24 cellular contexts compared by ENCODE assay signal in the genomic region with DNA sequence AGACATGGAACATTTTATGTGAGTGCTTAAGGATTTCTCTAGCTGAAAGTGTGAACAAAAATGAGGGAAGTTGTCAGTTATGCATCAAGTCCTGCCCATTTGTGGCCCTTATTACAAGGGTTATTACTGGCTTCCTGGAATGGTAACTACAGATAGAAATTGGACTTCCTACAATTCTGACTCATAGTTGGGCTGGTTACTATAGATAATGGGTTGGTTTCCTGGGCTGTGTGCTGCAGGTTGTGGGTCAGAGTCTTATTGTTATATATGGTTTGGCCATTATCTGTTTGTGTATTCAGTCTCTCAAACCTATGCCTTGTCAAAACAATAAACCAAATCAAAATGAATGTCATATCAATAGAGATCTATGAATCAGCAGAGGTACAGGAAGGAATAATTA.
DNase-seq lines count a peak whose midpoint lies in the region; TF ChIP-seq lines count a peak whose summit lies in the region.
"Had no signal": no experiment of that assay in that cellular context is flagged by ENCODE, and none has a peak within 500 bp of the region (broad histone marks: within the 10 kb centered on the region; RNA-seq: fewer than 3 reads in every experiment).

No MANE protein-coding gene starts in this region.

- DNase-seq in HT1080 (ENCODE audit: low read depth) (peak; percentile 57), OCI-M1 (lab: John Stamatoyannopoulos, UW) (peak; percentile 89), cardiac fibroblast (ENCODE audit: low read depth in 2 of 2) (peak; percentile 2 to 3), iris pigment epithelial cell (ENCODE audit: low read depth) (peak; percentile 2), SHP77 treated with DMSO at 0.1 percent for 48 hours (lab: John Stamatoyannopoulos, UW) (no peak), HFFc6 (no peak)
- DNase-seq in activated T-helper 1 cell treated with anti-CD3 and anti-CD28 coated beads, Interleukin-12 subunit alpha, Interleukin-12 subunit beta, Interleukin-2, Interleukin-4 antibody, amounts not matched to agents 30 ng/mL and 10 ng/mL and 1 ng/mL, durations not matched to agents 14 hours and 24 hours and 36 hours (ENCODE audit: low spot score), result no peak
- DNase-seq: activated CD4-positive, alpha-beta T cell treated with anti-CD3 and anti-CD28 coated beads, Interleukin-2, amount 50 U/mL, for 1 hour; activated CD8-positive, alpha-beta memory T cell treated with anti-CD3 and anti-CD28 coated beads, Interleukin-2, amount 10 ng/mL, durations not matched to agents 7 days and 5 days; activated naive CD4-positive, alpha-beta T cell treated with anti-CD3 and anti-CD28 coated beads, Interleukin-2, amount 10 ng/mL, durations not matched to agents 7 days and 5 days; amygdala; C1 segment of cervical spinal cord; Calu3; H7; head of caudate nucleus; Kasumi-1; mesenchymal stem cell; NCI-H2081; stimulated activated CD4-positive, alpha-beta T cell treated with anti-CD3 and anti-CD28 coated beads, Interleukin-4, amount 100 ng/mL, for 1 hour; stimulated activated naive B cell treated with anti-CD40 and anti-IgM and Interleukin-4, amounts not matched to agents 10 μg/mL and 1 μg/mL and 100 μg/mL, for 72 hours; T-helper 17 cell; testis had no signal

- no peaks in the 10 kb centered on the region for H3K4me1 Mint-ChIP-seq in activated T-helper 1 cell treated with anti-CD3 and anti-CD28 coated beads, Interleukin-12 subunit alpha, Interleukin-12 subunit beta, Interleukin-2, Interleukin-4 antibody, amounts not matched to agents 30 ng/mL and 10 ng/mL and 1 ng/mL, durations not matched to agents 14 hours and 24 hours and 36 hours (ENCODE audit: low read depth)
- no peaks in the 10 kb centered on the region for H3K4me1 Mint-ChIP-seq in HFFc6 (ENCODE audit: low read depth)
- H3K4me1 Mint-ChIP-seq: activated CD8-positive, alpha-beta memory T cell treated with anti-CD3 and anti-CD28 coated beads, Interleukin-2, amount 10 ng/mL, durations not matched to agents 7 days and 5 days; activated naive CD4-positive, alpha-beta T cell treated with anti-CD3 and anti-CD28 coated beads, Interleukin-2, amount 10 ng/mL, durations not matched to agents 7 days and 5 days; T-helper 17 cell had no signal

- intact Hi-C loops in activated T-helper 1 cell treated with anti-CD3 and anti-CD28 coated beads, Interleukin-12 subunit alpha, Interleukin-12 subunit beta, Interleukin-2, Interleukin-4 antibody, amounts not matched to agents 30 ng/mL and 10 ng/mL and 1 ng/mL, durations not matched to agents 14 hours and 24 hours and 36 hours (cut with micrococcal nuclease), result no loop called here

- peaks cover 8% of the 10 kb centered on the region for H3K9me3 Mint-ChIP-seq in activated T-helper 1 cell treated with anti-CD3 and anti-CD28 coated beads, Interleukin-12 subunit alpha, Interleukin-12 subunit beta, Interleukin-2, Interleukin-4 antibody, amounts not matched to agents 30 ng/mL and 10 ng/mL and 1 ng/mL, durations not matched to agents 14 hours and 24 hours and 36 hours
- peaks cover 3% of the 10 kb centered on the region; the same call in 1 of the 2 replicates for H3K9me3 Mint-ChIP-seq in HFFc6

- H3K4me3 ChIP-seq in cardiac fibroblast (replicated peaks in 1 of 2; ENCODE audit: low read depth in 2 of 2, low read length in 2 of 2), result no peak overlapping the region
- H3K4me3 ChIP-seq: SK-N-MC, testis had no signal

- no peak overlapping the region for H3K4me3 Mint-ChIP-seq in activated T-helper 1 cell treated with anti-CD3 and anti-CD28 coated beads, Interleukin-12 subunit alpha, Interleukin-12 subunit beta, Interleukin-2, Interleukin-4 antibody, amounts not matched to agents 30 ng/mL and 10 ng/mL and 1 ng/mL, durations not matched to agents 14 hours and 24 hours and 36 hours
- no peak overlapping the region for H3K4me3 Mint-ChIP-seq in HFFc6
- H3K4me3 Mint-ChIP-seq: activated CD8-positive, alpha-beta memory T cell treated with anti-CD3 and anti-CD28 coated beads, Interleukin-2, amount 10 ng/mL, durations not matched to agents 7 days and 5 days; activated naive CD4-positive, alpha-beta T cell treated with anti-CD3 and anti-CD28 coated beads, Interleukin-2, amount 10 ng/mL, durations not matched to agents 7 days and 5 days; stimulated activated naive B cell treated with anti-CD40 and anti-IgM and Interleukin-4, amounts not matched to agents 10 μg/mL and 1 μg/mL and 100 μg/mL, for 72 hours; T-helper 17 cell; WTC11 had no signal

- H3K27ac Mint-ChIP-seq in activated T-helper 1 cell treated with anti-CD3 and anti-CD28 coated beads, Interleukin-12 subunit alpha, Interleukin-12 subunit beta, Interleukin-2, Interleukin-4 antibody, amounts not matched to agents 30 ng/mL and 10 ng/mL and 1 ng/mL, durations not matched to agents 14 hours and 24 hours and 36 hours, result no peak overlapping the region
- H3K27ac Mint-ChIP-seq in HFFc6, result no peak overlapping the region
- H3K27ac Mint-ChIP-seq: activated CD8-positive, alpha-beta memory T cell treated with anti-CD3 and anti-CD28 coated beads, Interleukin-2, amount 10 ng/mL, durations not matched to agents 7 days and 5 days; activated naive CD4-positive, alpha-beta T cell treated with anti-CD3 and anti-CD28 coated beads, Interleukin-2, amount 10 ng/mL, durations not matched to agents 7 days and 5 days; stimulated activated naive B cell treated with anti-CD40 and anti-IgM and Interleukin-4, amounts not matched to agents 10 μg/mL and 1 μg/mL and 100 μg/mL, for 72 hours; T-helper 17 cell; WTC11 had no signal

- H3K36me3 Mint-ChIP-seq in activated T-helper 1 cell treated with anti-CD3 and anti-CD28 coated beads, Interleukin-12 subunit alpha, Interleukin-12 subunit beta, Interleukin-2, Interleukin-4 antibody, amounts not matched to agents 30 ng/mL and 10 ng/mL and 1 ng/mL, durations not matched to agents 14 hours and 24 hours and 36 hours (ENCODE audit: low read depth), result no peaks in the 10 kb centered on the region
- H3K36me3 Mint-ChIP-seq in HFFc6 (ENCODE audit: low read depth), result no peaks in the 10 kb centered on the region
- H3K36me3 Mint-ChIP-seq: activated CD8-positive, alpha-beta memory T cell treated with anti-CD3 and anti-CD28 coated beads, Interleukin-2, amount 10 ng/mL, durations not matched to agents 7 days and 5 days; activated naive CD4-positive, alpha-beta T cell treated with anti-CD3 and anti-CD28 coated beads, Interleukin-2, amount 10 ng/mL, durations not matched to agents 7 days and 5 days; stimulated activated naive B cell treated with anti-CD40 and anti-IgM and Interleukin-4, amounts not matched to agents 10 μg/mL and 1 μg/mL and 100 μg/mL, for 72 hours had no signal

- H3K27me3 Mint-ChIP-seq in activated T-helper 1 cell treated with anti-CD3 and anti-CD28 coated beads, Interleukin-12 subunit alpha, Interleukin-12 subunit beta, Interleukin-2, Interleukin-4 antibody, amounts not matched to agents 30 ng/mL and 10 ng/mL and 1 ng/mL, durations not matched to agents 14 hours and 24 hours and 36 hours (ENCODE audit: insufficient read depth), result no peaks in the 10 kb centered on the region
- H3K27me3 Mint-ChIP-seq in HFFc6 (ENCODE audit: insufficient read depth), result no peaks in the 10 kb centered on the region
- H3K27me3 Mint-ChIP-seq: activated CD8-positive, alpha-beta memory T cell treated with anti-CD3 and anti-CD28 coated beads, Interleukin-2, amount 10 ng/mL, durations not matched to agents 7 days and 5 days; activated naive CD4-positive, alpha-beta T cell treated with anti-CD3 and anti-CD28 coated beads, Interleukin-2, amount 10 ng/mL, durations not matched to agents 7 days and 5 days; T-helper 17 cell had no signal

- TF ChIP-seq CTCF in cardiac fibroblast (IDR thresholded peaks at IDR 0.05; ENCODE audit: low read depth, low read length) (no peak), HFFc6 (IDR thresholded peaks at IDR 0.05) (no peak)

Comparison
In these comparisons a context has a peak if more than half of its experiments do, and no peak if none do; other contexts are left out.
1. DNase-seq: peak in HT1080 (single experiment), OCI-M1 (single experiment), cardiac fibroblast (2 of 2) and iris pigment epithelial cell (single experiment); none in SHP77 treated with DMSO at 0.1 percent for 48 hours (single experiment), activated T-helper 1 cell treated with anti-CD3 and anti-CD28 coated beads, Interleukin-12 subunit alpha, Interleukin-12 subunit beta, Interleukin-2, Interleukin-4 antibody, amounts not matched to agents 30 ng/mL and 10 ng/mL and 1 ng/mL, durations not matched to agents 14 hours and 24 hours and 36 hours (single experiment) and HFFc6 (single experiment).